ENCODE assay signal across 1 cellular context in the genomic region with DNA sequence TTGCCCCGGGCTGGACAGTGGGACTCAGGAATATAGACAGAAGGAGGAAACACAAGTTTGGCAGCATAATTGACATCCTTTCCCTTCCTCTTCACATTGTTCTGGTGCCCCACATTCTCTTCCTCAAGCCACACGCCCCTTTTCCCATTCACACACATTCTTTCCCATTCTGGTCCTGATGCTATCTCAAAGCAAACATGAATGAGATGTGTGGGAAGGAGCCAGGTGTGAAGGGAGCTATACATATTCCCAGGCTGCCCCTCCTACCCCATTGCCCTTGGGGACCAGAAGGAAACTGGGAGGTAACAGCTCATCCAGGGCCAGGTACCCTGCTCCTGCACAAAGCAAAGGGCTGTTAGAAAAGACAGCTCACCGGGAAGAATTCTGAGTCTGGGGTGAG.
TF ChIP-seq lines count a peak whose summit lies in the region.

No MANE protein-coding gene starts in this region.

TF ChIP-seq in endothelial cell of umbilical vein, 7 proteins besides CTCF, POLR2A, EP300 and RAD21 (continued from another document):
- TF ChIP-seq MYC (IDR thresholded peaks at IDR 0.05; ENCODE audit: low read depth, low read length), result no peak
- no peak for TF ChIP-seq JUN (IDR thresholded peaks at IDR 0.05; ENCODE audit: borderline replicate concordance, insufficient read depth, insufficient read length, low read depth)
- TF ChIP-seq, protein P1, sequence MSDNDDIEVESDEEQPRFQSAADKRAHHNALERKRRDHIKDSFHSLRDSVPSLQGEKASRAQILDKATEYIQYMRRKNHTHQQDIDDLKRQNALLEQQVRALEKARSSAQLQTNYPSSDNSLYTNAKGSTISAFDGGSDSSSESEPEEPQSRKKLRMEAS (IDR thresholded peaks at IDR 0.05; ENCODE audit: insufficient read depth, insufficient read length), result no peak
- TF ChIP-seq EZH2 (IDR thresholded peaks at IDR 0.05; ENCODE audit: borderline replicate concordance, low read depth, low read length, severe bottlenecking), result no peak
- no peak for TF ChIP-seq GATA2 (IDR thresholded peaks at IDR 0.05; ENCODE audit: insufficient read depth, insufficient read length, low read depth, low read length)
- no peak for TF ChIP-seq FOS (IDR thresholded peaks at IDR 0.05; ENCODE audit: borderline replicate concordance, insufficient read depth, low read length)
TF ChIP-seq in endothelial cell of umbilical vein: peak in this region for 0.
